Comparison of ENCODE assay signal across 1 cellular context in the genomic region with DNA sequence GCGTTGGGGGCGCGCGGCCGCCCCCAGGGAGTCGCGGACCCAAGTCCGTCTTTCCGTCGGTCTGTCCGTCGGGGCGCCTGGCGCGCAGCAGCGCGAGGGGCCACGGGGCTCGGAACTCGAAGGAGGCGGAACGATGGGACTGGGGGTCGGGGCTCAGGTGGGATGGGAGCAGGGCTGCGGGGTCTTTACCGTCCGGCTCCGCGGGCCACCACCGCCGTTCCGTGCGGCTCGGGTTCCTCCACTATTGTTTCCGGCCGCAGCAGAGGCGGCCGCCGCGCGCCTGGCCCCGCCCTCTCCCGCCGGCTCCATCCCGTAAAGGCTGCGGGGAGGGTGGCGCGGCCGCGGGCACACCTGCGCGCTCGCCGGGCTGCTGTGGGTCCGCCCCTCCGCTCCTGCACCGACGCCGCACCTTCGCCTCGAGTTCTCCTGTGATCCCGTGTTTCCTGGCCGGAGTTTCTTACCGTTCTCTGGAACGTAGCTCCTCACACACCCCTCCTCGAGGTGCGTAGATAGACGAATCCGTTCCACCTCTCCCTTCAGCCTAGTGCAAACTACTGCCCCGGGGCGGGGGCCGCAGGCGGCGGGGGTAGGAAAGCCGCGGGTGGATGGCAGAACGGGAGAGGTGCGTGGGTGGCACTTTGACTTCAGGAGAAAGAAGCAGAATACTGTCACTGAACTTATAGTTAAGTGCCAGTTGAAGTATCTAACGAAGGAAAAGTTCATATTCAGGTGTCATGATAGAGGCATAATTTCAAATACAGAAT.
A peak's percentile ranks its signal among the peaks of the same experiment; 100 is the strongest.
TF ChIP-seq lines count a peak whose summit lies in the region.

C21orf91 (minus strand) TSS at position 243 of the 764 bp plus-strand sequence. CDS start 1,038 bp downstream, outside the sequence.

TF ChIP-seq in GM12878, 131 proteins besides CTCF, POLR2A, EP300 and RAD21 (continued from another document):
- TF ChIP-seq, protein P1, sequence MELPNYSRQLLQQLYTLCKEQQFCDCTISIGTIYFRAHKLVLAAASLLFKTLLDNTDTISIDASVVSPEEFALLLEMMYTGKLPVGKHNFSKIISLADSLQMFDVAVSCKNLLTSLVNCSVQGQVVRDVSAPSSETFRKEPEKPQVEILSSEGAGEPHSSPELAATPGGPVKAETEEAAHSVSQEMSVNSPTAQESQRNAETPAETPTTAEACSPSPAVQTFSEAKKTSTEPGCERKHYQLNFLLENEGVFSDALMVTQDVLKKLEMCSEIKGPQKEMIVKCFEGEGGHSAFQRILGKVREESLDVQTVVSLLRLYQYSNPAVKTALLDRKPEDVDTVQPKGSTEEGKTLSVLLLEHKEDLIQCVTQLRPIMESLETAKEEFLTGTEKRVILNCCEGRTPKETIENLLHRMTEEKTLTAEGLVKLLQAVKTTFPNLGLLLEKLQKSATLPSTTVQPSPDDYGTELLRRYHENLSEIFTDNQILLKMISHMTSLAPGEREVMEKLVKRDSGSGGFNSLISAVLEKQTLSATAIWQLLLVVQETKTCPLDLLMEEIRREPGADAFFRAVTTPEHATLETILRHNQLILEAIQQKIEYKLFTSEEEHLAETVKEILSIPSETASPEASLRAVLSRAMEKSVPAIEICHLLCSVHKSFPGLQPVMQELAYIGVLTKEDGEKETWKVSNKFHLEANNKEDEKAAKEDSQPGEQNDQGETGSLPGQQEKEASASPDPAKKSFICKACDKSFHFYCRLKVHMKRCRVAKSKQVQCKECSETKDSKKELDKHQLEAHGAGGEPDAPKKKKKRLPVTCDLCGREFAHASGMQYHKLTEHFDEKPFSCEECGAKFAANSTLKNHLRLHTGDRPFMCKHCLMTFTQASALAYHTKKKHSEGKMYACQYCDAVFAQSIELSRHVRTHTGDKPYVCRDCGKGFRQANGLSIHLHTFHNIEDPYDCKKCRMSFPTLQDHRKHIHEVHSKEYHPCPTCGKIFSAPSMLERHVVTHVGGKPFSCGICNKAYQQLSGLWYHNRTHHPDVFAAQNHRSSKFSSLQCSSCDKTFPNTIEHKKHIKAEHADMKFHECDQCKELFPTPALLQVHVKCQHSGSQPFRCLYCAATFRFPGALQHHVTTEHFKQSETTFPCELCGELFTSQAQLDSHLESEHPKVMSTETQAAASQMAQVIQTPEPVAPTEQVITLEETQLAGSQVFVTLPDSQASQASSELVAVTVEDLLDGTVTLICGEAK (IDR thresholded peaks at IDR 0.05; ENCODE audit: borderline replicate concordance), result 0 out of 2 replicates have a peak, but pooled peaks have one; percentile 5
- peak; percentile 67 for TF ChIP-seq RUNX3 (IDR thresholded peaks at IDR 0.05; ENCODE audit: low read length)
- peak; percentile 84 for TF ChIP-seq BACH1 (IDR thresholded peaks at IDR 0.05; ENCODE audit: borderline replicate concordance)
- TF ChIP-seq, protein P2, sequence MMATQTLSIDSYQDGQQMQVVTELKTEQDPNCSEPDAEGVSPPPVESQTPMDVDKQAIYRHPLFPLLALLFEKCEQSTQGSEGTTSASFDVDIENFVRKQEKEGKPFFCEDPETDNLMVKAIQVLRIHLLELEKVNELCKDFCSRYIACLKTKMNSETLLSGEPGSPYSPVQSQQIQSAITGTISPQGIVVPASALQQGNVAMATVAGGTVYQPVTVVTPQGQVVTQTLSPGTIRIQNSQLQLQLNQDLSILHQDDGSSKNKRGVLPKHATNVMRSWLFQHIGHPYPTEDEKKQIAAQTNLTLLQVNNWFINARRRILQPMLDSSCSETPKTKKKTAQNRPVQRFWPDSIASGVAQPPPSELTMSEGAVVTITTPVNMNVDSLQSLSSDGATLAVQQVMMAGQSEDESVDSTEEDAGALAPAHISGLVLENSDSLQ (IDR thresholded peaks at IDR 0.05), result no peak
- TF ChIP-seq JUND (IDR thresholded peaks at IDR 0.05; ENCODE audit: low read depth, low read length), result peak; percentile 98
- peak; percentile 63; the same call in 1 of the 2 replicates for TF ChIP-seq NR2F1 (conservative IDR thresholded peaks at IDR 0.05)
- peak; percentile 84; the same call in 1 of the 2 replicates for TF ChIP-seq GATAD2B (conservative IDR thresholded peaks at IDR 0.05; ENCODE audit: low read depth)
- TF ChIP-seq MXI1 (IDR thresholded peaks at IDR 0.05; ENCODE audit: low read depth, low read length), result peak; percentile 66
- no peak; the same call in 1 of the 2 replicates for TF ChIP-seq ZNF217 (IDR thresholded peaks at IDR 0.05)
- peak; percentile 97 for TF ChIP-seq POLR2AphosphoS5 (IDR thresholded peaks at IDR 0.05; ENCODE audit: low read length)
- TF ChIP-seq EGR1 (IDR thresholded peaks at IDR 0.05; ENCODE audit: borderline replicate concordance in 1 of 2, low read depth in 2 of 2, low read length in 2 of 2), result peak in 1 of 2 experiments; percentile 96; a peak in 2 of 3 replicates
- peak; percentile 99 for TF ChIP-seq RELB (IDR thresholded peaks at IDR 0.05; ENCODE audit: low read depth)
- TF ChIP-seq MEF2A (IDR thresholded peaks at IDR 0.05; ENCODE audit: insufficient read depth, low read depth, low read length), result no peak
- TF ChIP-seq, protein P3, sequence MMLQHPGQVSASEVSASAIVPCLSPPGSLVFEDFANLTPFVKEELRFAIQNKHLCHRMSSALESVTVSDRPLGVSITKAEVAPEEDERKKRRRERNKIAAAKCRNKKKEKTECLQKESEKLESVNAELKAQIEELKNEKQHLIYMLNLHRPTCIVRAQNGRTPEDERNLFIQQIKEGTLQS (IDR thresholded peaks at IDR 0.05; ENCODE audit: borderline replicate concordance, extremely low read depth, low read depth, low read length), result no peak
- peak; percentile 44 for TF ChIP-seq BCL3 (IDR thresholded peaks at IDR 0.05; ENCODE audit: borderline replicate concordance, insufficient read depth, low read depth, low read length, poor library complexity, severe bottlenecking)
- TF ChIP-seq, protein P4, sequence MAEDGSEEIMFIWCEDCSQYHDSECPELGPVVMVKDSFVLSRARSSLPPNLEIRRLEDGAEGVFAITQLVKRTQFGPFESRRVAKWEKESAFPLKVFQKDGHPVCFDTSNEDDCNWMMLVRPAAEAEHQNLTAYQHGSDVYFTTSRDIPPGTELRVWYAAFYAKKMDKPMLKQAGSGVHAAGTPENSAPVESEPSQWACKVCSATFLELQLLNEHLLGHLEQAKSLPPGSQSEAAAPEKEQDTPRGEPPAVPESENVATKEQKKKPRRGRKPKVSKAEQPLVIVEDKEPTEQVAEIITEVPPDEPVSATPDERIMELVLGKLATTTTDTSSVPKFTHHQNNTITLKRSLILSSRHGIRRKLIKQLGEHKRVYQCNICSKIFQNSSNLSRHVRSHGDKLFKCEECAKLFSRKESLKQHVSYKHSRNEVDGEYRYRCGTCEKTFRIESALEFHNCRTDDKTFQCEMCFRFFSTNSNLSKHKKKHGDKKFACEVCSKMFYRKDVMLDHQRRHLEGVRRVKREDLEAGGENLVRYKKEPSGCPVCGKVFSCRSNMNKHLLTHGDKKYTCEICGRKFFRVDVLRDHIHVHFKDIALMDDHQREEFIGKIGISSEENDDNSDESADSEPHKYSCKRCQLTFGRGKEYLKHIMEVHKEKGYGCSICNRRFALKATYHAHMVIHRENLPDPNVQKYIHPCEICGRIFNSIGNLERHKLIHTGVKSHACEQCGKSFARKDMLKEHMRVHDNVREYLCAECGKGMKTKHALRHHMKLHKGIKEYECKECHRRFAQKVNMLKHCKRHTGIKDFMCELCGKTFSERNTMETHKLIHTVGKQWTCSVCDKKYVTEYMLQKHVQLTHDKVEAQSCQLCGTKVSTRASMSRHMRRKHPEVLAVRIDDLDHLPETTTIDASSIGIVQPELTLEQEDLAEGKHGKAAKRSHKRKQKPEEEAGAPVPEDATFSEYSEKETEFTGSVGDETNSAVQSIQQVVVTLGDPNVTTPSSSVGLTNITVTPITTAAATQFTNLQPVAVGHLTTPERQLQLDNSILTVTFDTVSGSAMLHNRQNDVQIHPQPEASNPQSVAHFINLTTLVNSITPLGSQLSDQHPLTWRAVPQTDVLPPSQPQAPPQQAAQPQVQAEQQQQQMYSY (CRISPR knock-in tag; IDR thresholded peaks at IDR 0.05), result no peak
- TF ChIP-seq CHD2 (IDR thresholded peaks at IDR 0.05; ENCODE audit: borderline replicate concordance, low read depth, low read length), result no peak; the same call in 1 of the 2 replicates
- TF ChIP-seq, protein P5, sequence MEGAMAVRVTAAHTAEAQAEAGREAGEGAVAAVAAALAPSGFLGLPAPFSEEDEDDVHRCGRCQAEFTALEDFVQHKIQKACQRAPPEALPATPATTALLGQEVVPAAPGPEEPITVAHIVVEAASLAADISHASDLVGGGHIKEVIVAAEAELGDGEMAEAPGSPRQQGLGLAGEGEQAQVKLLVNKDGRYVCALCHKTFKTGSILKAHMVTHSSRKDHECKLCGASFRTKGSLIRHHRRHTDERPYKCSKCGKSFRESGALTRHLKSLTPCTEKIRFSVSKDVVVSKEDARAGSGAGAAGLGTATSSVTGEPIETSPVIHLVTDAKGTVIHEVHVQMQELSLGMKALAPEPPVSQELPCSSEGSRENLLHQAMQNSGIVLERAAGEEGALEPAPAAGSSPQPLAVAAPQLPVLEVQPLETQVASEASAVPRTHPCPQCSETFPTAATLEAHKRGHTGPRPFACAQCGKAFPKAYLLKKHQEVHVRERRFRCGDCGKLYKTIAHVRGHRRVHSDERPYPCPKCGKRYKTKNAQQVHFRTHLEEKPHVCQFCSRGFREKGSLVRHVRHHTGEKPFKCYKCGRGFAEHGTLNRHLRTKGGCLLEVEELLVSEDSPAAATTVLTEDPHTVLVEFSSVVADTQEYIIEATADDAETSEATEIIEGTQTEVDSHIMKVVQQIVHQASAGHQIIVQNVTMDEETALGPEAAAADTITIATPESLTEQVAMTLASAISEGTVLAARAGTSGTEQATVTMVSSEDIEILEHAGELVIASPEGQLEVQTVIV (IDR thresholded peaks at IDR 0.05; ENCODE audit: borderline replicate concordance, partially characterized antibody), result peak; percentile 90
- TF ChIP-seq FOXM1 (IDR thresholded peaks at IDR 0.05; ENCODE audit: low read depth, low read length), result peak; percentile 21; the same call in 1 of the 2 replicates
- TF ChIP-seq GABPA (IDR thresholded peaks at IDR 0.05; ENCODE audit: low read depth), result peak; percentile 43; the same call in 1 of the 2 replicates
- TF ChIP-seq IRF4 (IDR thresholded peaks at IDR 0.05; ENCODE audit: low read depth, low read length), result peak; percentile 52; the same call in 1 of the 2 replicates
- no peak for TF ChIP-seq KDM1A (IDR thresholded peaks at IDR 0.05; ENCODE audit: borderline replicate concordance)
- peak; percentile 82 for TF ChIP-seq SMAD5 (IDR thresholded peaks at IDR 0.05; ENCODE audit: low read depth)
- TF ChIP-seq, protein P6, sequence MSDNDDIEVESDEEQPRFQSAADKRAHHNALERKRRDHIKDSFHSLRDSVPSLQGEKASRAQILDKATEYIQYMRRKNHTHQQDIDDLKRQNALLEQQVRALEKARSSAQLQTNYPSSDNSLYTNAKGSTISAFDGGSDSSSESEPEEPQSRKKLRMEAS (IDR thresholded peaks at IDR 0.05; ENCODE audit: low read depth, low read length), result no peak; the same call in 1 of the 2 replicates
- TF ChIP-seq SP1 (IDR thresholded peaks at IDR 0.05; ENCODE audit: low read depth, low read length), result peak; percentile 87
- TF ChIP-seq, protein P7, sequence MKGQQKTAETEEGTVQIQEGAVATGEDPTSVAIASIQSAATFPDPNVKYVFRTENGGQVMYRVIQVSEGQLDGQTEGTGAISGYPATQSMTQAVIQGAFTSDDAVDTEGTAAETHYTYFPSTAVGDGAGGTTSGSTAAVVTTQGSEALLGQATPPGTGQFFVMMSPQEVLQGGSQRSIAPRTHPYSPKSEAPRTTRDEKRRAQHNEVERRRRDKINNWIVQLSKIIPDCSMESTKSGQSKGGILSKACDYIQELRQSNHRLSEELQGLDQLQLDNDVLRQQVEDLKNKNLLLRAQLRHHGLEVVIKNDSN (IDR thresholded peaks at IDR 0.05; ENCODE audit: borderline replicate concordance, extremely low read length, insufficient read depth, low read depth, low read length), result no peak
- peak; percentile 25; the same call in 1 of the 2 replicates for TF ChIP-seq WRNIP1 (IDR thresholded peaks at IDR 0.05; ENCODE audit: borderline replicate concordance, low read depth, low read length)
